Comparison of ENCODE assay signal across 1 cellular context in the genomic region with DNA sequence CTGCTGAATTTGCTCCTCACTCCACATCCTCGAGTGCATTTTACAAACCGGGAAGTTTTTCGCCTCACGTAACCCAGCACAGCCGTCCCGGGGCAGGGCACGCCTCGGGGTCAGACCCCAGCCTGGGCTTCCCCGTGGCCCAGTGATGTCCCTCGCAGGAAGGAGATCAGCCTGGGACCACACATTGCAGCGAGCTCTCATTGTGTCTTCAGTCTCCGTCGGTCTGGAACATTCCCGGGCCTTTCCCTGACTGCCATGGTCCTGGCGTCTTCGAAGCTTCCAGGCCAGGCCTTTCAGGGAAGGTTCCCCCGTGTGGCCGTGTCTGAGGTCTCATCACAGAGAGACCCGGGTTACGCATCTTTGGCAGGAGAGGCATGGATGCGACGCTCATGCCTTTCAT.
TF ChIP-seq lines count a peak whose summit lies in the region.

No MANE protein-coding gene starts in this region.

TF ChIP-seq in H1, 55 proteins besides CTCF, POLR2A, EP300 and RAD21:
- TF ChIP-seq CBX5 (IDR thresholded peaks at IDR 0.05; ENCODE audit: low read depth, low read length) (no peak), SAP30 (IDR thresholded peaks at IDR 0.05; ENCODE audit: insufficient read depth, insufficient replicate concordance, low read length) (no peak), HDAC6 (IDR thresholded peaks at IDR 0.05; ENCODE audit: low read depth, low read length) (no peak), E2F6 (IDR thresholded peaks at IDR 0.05) (no peak), RFX5 (IDR thresholded peaks at IDR 0.05; ENCODE audit: borderline replicate concordance, low read depth, low read length) (no peak), CEBPB (IDR thresholded peaks at IDR 0.05; ENCODE audit: low read depth, low read length) (no peak), SRF (IDR thresholded peaks at IDR 0.05; ENCODE audit: low read depth, low read length) (no peak), TEAD4 (IDR thresholded peaks at IDR 0.05; ENCODE audit: low read depth, low read length) (no peak), RNF2 (IDR thresholded peaks at IDR 0.05; ENCODE audit: borderline replicate concordance, low read depth, low read length, missing control alignments, poor library complexity, severe bottlenecking) (no peak), CHD7 (IDR thresholded peaks at IDR 0.05; ENCODE audit: insufficient replicate concordance, low read length) (no peak), CHD2 (IDR thresholded peaks at IDR 0.05; ENCODE audit: low read length) (no peak), HDAC2 (IDR thresholded peaks at IDR 0.05; ENCODE audit: borderline replicate concordance in 1 of 2, low read depth in 2 of 2, low read length in 2 of 2) (no peak)
- TF ChIP-seq, protein P1, sequence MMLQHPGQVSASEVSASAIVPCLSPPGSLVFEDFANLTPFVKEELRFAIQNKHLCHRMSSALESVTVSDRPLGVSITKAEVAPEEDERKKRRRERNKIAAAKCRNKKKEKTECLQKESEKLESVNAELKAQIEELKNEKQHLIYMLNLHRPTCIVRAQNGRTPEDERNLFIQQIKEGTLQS (IDR thresholded peaks at IDR 0.05; ENCODE audit: insufficient read depth, low read depth, low read length) = no peak
